Comparison of ENCODE assay signal across 25 cellular contexts in genomic region chr11:134823970-134824369, GRCh38.
"Had no signal": no experiment of that assay in that cellular context is flagged by ENCODE, and none has a peak within 500 bp of the region (broad histone marks: within the 10 kb centered on the region; RNA-seq: fewer than 3 reads in every experiment).

No MANE protein-coding gene starts in this region.

- H3K36me3 ChIP-seq: colonic mucosa, gastroesophageal sphincter, heart right ventricle, left lung, lower lobe of right lung had no signal

- ATAC-seq: effector memory CD8-positive, alpha-beta T cell; esophagus mucosa; foreskin keratinocyte; gastroesophageal sphincter; heart right ventricle; left cardiac atrium; left lung; left ventricle myocardium superior; lower lobe of right lung had no signal

- H3K9me3 ChIP-seq: colonic mucosa, gastroesophageal sphincter, left lung, lower lobe of right lung had no signal

- H3K4me1 Mint-ChIP-seq: memory B cell had no signal

- H3K4me3 ChIP-seq: colonic mucosa, gastroesophageal sphincter, heart right ventricle, left lung, lower lobe of right lung had no signal

- H3K4me1 ChIP-seq: colonic mucosa, foreskin keratinocyte, gastroesophageal sphincter, heart right ventricle, left lung, lower lobe of right lung had no signal

- H3K27me3 Mint-ChIP-seq: dendritic cell treated with granulocyte-macrophage colony-stimulating factor and Interleukin-4, amounts not matched to agents 40 ng/mL and 50 ng/mL, for 4 days had no signal

- FAIRE-seq: endometrium, frontal cortex, islet of Langerhans, keratinocyte had no signal

- H3K4me3 Mint-ChIP-seq: dendritic cell treated with granulocyte-macrophage colony-stimulating factor and Interleukin-4, amounts not matched to agents 40 ng/mL and 50 ng/mL, for 4 days; effector memory CD8-positive, alpha-beta T cell; endodermal cell; memory B cell had no signal

- H3K9me3 Mint-ChIP-seq: dendritic cell treated with granulocyte-macrophage colony-stimulating factor and Interleukin-4, amounts not matched to agents 40 ng/mL and 50 ng/mL, for 4 days; effector memory CD8-positive, alpha-beta T cell; memory B cell had no signal

- H3K27ac ChIP-seq: colonic mucosa, epithelial cell of prostate, foreskin keratinocyte, gastroesophageal sphincter, heart right ventricle, left lung, lower lobe of right lung had no signal

- H3K27ac Mint-ChIP-seq: dendritic cell treated with granulocyte-macrophage colony-stimulating factor and Interleukin-4, amounts not matched to agents 40 ng/mL and 50 ng/mL, for 4 days; effector memory CD8-positive, alpha-beta T cell; endodermal cell; memory B cell had no signal

- H3K27me3 ChIP-seq: colonic mucosa, foreskin keratinocyte had no signal

- DNase-seq: colonic mucosa; cortex of kidney; effector CD8-positive, alpha-beta T cell; effector memory CD8-positive, alpha-beta T cell; endodermal cell; erythroblast; foreskin keratinocyte; heart right ventricle; hippocampal formation; left cardiac atrium; left lung; left ventricle myocardium superior; lower lobe of right lung; mammary epithelial cell; mesendoderm; midbrain had no signal

- H3K36me3 Mint-ChIP-seq: memory B cell had no signal
